In genomic region chr4:127880764-127881564, GRCh38 we compare ENCODE assay signal across 1 cellular context.
A peak's percentile ranks its signal among the peaks of the same experiment; 100 is the strongest.
TF ChIP-seq lines count a peak whose summit lies in the region.

TSS of gene PLK4 (plus strand) at chr4:127880893. CDS start at chr4:127881135, 242 bp downstream.

TF ChIP-seq in WTC11, 78 proteins besides CTCF, POLR2A, EP300 and RAD21 (continued from another document and continues in another):
- TF ChIP-seq ATF3 (CRISPR knock-in tag; conservative IDR thresholded peaks at IDR 0.05) (0 out of 2 replicates have a peak, but pooled peaks have one; percentile 19), AFF4 (CRISPR knock-in tag; IDR thresholded peaks at IDR 0.05; ENCODE audit: borderline replicate concordance) (0 out of 2 replicates have a peak, but pooled peaks have one; percentile 89), EMX1 (CRISPR knock-in tag; IDR thresholded peaks at IDR 0.05) (no peak), ZNF425 (CRISPR knock-in tag; conservative IDR thresholded peaks at IDR 0.05) (peak; percentile 26; the same call in 1 of the 2 replicates), SMAD3 (CRISPR knock-in tag; IDR thresholded peaks at IDR 0.05; ENCODE audit: borderline replicate concordance) (0 out of 2 replicates have a peak, but pooled peaks have one; percentile 50), TEAD1 (CRISPR knock-in tag; IDR thresholded peaks at IDR 0.05) (peak; percentile 14), ZNF396 (CRISPR knock-in tag; IDR thresholded peaks at IDR 0.05; ENCODE audit: borderline replicate concordance) (no peak), NR1H2 (CRISPR knock-in tag; IDR thresholded peaks at IDR 0.05) (no peak), STAT6 (CRISPR knock-in tag; conservative IDR thresholded peaks at IDR 0.05; ENCODE audit: low read depth) (no peak), NFE2L1 (CRISPR knock-in tag; IDR thresholded peaks at IDR 0.05) (0 out of 2 replicates have a peak, but pooled peaks have one; percentile 57), ZNF512 (CRISPR knock-in tag; IDR thresholded peaks at IDR 0.05; ENCODE audit: borderline replicate concordance) (no peak), GABPB1 (CRISPR knock-in tag; IDR thresholded peaks at IDR 0.05) (peak; percentile 77; the same call in 1 of the 2 replicates), HMGA2 (CRISPR knock-in tag; IDR thresholded peaks at IDR 0.05) (no peak), NFYB (CRISPR knock-in tag; conservative IDR thresholded peaks at IDR 0.05; ENCODE audit: low read depth) (peak; percentile 65), NR2C2 (CRISPR knock-in tag; IDR thresholded peaks at IDR 0.05) (no peak), CBFB (CRISPR knock-in tag; IDR thresholded peaks at IDR 0.05; ENCODE audit: low read depth) (no peak), ZNF138 (CRISPR knock-in tag; conservative IDR thresholded peaks at IDR 0.05) (no peak), ZNF317 (CRISPR knock-in tag; IDR thresholded peaks at IDR 0.05; ENCODE audit: borderline replicate concordance, low read depth) (no peak), ZNF219 (CRISPR knock-in tag; IDR thresholded peaks at IDR 0.05; ENCODE audit: borderline replicate concordance) (no peak), ZBTB43 (CRISPR knock-in tag; IDR thresholded peaks at IDR 0.05) (0 out of 2 replicates have a peak, but pooled peaks have one; percentile 71), ZSCAN18 (CRISPR knock-in tag; IDR thresholded peaks at IDR 0.05) (no peak), E2F5 (CRISPR knock-in tag; IDR thresholded peaks at IDR 0.05) (peak; percentile 48), MXD4 (CRISPR knock-in tag; IDR thresholded peaks at IDR 0.05; ENCODE audit: borderline replicate concordance) (no peak), ESRRA (CRISPR knock-in tag; IDR thresholded peaks at IDR 0.05; ENCODE audit: borderline replicate concordance) (no peak; the same call in 1 of the 2 replicates), SP1 (CRISPR knock-in tag; conservative IDR thresholded peaks at IDR 0.05) (peak; percentile 92), ATF6 (CRISPR knock-in tag; IDR thresholded peaks at IDR 0.05) (no peak), AR (CRISPR knock-in tag; IDR thresholded peaks at IDR 0.05) (peak; percentile 79; the same call in 1 of the 2 replicates), MLX (CRISPR knock-in tag; IDR thresholded peaks at IDR 0.05) (no peak), PRRX2 (CRISPR knock-in tag; IDR thresholded peaks at IDR 0.05) (0 out of 2 replicates have a peak, but pooled peaks have one; percentile 4), ZNF263 (CRISPR knock-in tag; IDR thresholded peaks at IDR 0.05; ENCODE audit: low read depth) (no peak; the same call in 1 of the 2 replicates), CREM (CRISPR knock-in tag; IDR thresholded peaks at IDR 0.05) (peak; percentile 84), ATF1 (CRISPR knock-in tag; IDR thresholded peaks at IDR 0.05) (peak; percentile 90; the same call in 1 of the 2 replicates), CREB1 (CRISPR knock-in tag; IDR thresholded peaks at IDR 0.05) (0 out of 2 replicates have a peak, but pooled peaks have one; percentile 34), E2F4 (CRISPR knock-in tag; IDR thresholded peaks at IDR 0.05; ENCODE audit: borderline replicate concordance, low read depth) (peak; percentile 92)
